ENCODE assay signal across 23 cellular contexts in the genomic region with DNA sequence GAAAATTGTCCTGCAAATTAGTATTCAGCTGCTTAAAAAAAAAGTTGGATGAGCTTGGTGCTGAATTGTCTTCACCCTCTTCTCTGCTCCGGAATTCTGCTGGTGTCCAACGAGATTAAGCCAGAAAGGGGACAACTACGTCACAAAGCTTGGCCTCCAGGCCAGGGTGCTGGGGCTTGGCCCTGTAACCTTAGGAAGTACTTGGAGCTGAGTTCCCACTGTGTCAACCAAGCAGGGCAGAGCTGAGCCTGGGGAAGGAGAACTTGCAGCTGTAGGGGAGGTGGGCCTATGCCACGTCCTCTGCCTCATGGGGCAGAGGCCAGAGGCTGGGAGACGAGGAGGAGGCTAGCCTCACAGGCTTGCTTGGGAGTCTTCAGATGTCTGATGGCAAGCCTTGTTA.
"Had no signal": no experiment of that assay in that cellular context is flagged by ENCODE, and none has a peak within 500 bp of the region (broad histone marks: within the 10 kb centered on the region; RNA-seq: fewer than 3 reads in every experiment).

No MANE protein-coding gene starts in this region.

- H3K36me3 ChIP-seq: pancreas had no signal

- DNase-seq: dorsolateral prefrontal cortex; effector CD4-positive, alpha-beta T cell; foreskin keratinocyte; glutamatergic neuron; heart right ventricle; hippocampal formation; left cardiac atrium; left ventricle myocardium inferior; lower lobe of right lung; midbrain; natural killer cell; stimulated activated CD4-positive, alpha-beta T cell treated with anti-CD3 and anti-CD28 coated beads, Interleukin-2, amount 100 ng/mL, for 24 hours; stimulated activated CD4-positive, alpha-beta T cell treated with anti-CD3 and anti-CD28 coated beads, Interleukin-4, amount 100 ng/mL, for 24 hours; stimulated activated naive CD4-positive, alpha-beta T cell treated with Interleukin-2 at 50 U/mL for 16 hours; stomach; thyroid gland had no signal

- H3K27me3 Mint-ChIP-seq: type B pancreatic cell had no signal

- H3K4me1 Mint-ChIP-seq: natural killer cell had no signal

- H3K4me1 ChIP-seq: pancreas had no signal

- H3K9me3 ChIP-seq: gastroesophageal sphincter, heart right ventricle, lower lobe of right lung, neutrophil, pancreas, stomach, thyroid gland had no signal

- H3K27me3 ChIP-seq: dorsolateral prefrontal cortex, foreskin keratinocyte, gastroesophageal sphincter, heart right ventricle, neutrophil, pancreas, stomach, thyroid gland had no signal

- H3K27ac Mint-ChIP-seq: natural killer cell, type B pancreatic cell had no signal

- H3K9me3 Mint-ChIP-seq: natural killer cell; stimulated activated effector memory CD8-positive, alpha-beta T cell treated with anti-CD3 and anti-CD28 coated beads, Interleukin-12 subunit alpha, Interleukin-12 subunit beta, amount 100 ng/mL, for 72 hours; type B pancreatic cell had no signal

- H3K4me3 ChIP-seq: dorsolateral prefrontal cortex, gastroesophageal sphincter, heart right ventricle, left ventricle myocardium inferior, lower lobe of right lung, pancreas, stomach, thyroid gland had no signal

- H3K27ac ChIP-seq: dorsolateral prefrontal cortex, gastroesophageal sphincter, heart right ventricle, neutrophil, pancreas, thyroid gland had no signal

- H3K4me3 Mint-ChIP-seq: natural killer cell; stimulated activated effector memory CD8-positive, alpha-beta T cell treated with anti-CD3 and anti-CD28 coated beads, Interleukin-12 subunit alpha, Interleukin-12 subunit beta, amount 100 ng/mL, for 72 hours; type B pancreatic cell had no signal

- ATAC-seq: esophagus mucosa; foreskin keratinocyte; heart right ventricle; left cardiac atrium; lower lobe of right lung; natural killer cell; pancreas; sciatic nerve; stimulated activated effector memory CD8-positive, alpha-beta T cell treated with anti-CD3 and anti-CD28 coated beads, Interleukin-12 subunit alpha, Interleukin-12 subunit beta, amount 100 ng/mL, for 72 hours had no signal
